ENCODE assay signal across 8 cellular contexts in the genomic region with DNA sequence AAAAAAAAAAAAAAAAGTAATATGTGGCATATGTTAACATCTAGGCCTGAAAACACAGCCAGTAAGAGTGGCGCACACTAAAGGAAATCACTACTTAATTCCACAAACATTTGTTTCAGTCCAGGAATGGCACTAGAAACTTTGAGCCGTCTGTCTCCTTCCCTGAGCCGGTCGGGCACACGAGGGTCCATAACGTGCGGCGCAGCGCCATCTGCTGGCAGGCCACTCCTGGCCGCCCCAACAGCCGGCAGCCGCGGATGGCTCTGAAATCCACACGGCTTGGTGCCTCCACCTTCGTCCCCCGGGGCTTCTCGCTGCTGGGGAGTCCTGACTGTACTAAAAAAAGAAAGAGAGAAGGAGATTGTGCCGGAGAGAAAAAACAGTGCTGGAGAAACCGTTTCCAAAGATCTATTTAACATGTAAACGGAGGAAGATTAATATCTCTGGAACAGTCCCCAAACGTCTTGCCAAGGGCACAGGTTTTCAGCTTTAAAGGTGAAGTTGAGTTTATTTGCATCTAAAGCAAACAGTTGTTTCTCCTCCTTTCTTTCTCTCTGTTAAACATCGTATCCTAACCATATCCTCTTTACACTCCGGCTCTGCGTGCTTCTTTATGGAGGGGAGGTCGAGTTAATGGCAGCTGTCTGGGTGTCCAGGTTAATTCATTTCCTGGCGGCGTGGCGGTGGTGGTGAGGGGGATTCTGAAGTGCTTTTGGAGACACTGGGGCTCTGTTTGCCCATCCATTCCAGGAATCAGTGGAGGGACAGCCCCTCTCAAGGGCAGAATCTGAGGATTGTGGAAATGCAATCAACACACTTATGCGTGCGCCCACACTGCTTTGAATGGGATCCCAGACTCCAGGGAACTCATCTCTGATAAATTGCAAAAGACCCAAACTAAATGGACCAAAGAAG.
DNase-seq lines count a peak whose midpoint lies in the region; ATAC-seq and TF ChIP-seq lines count a peak whose summit lies in the region.

No MANE protein-coding gene starts in this region.

- intact Hi-C loops in upper lobe of right lung (cut with DNase I), result no loop called here

- DNase-seq in COLO829 (ENCODE audit: low spot score), result peak; percentile 22
- DNase-seq in GM19238 (ENCODE audit: insufficient read length, low spot score), result peak; percentile 47
- DNase-seq in NCI-H2227 treated with DMSO at 0.1 percent for 48 hours (lab: John Stamatoyannopoulos, UW), result peak; percentile 49
- peak; percentile 50 for DNase-seq in activated CD4-positive, alpha-beta memory T cell treated with anti-CD3 and anti-CD28 coated beads, Interleukin-2, amount 10 ng/mL, durations not matched to agents 7 days and 5 days
- DNase-seq in fibroblast of gingiva (ENCODE audit: low read depth), result peak; percentile 64
- peak; percentile 91 for DNase-seq in neural crest cell (ENCODE audit: low read depth, low spot score)
- peak; percentile 85 for DNase-seq in upper lobe of right lung

- H3K4me1 Mint-ChIP-seq in activated CD4-positive, alpha-beta memory T cell treated with anti-CD3 and anti-CD28 coated beads, Interleukin-2, amount 10 ng/mL, durations not matched to agents 7 days and 5 days, result no peaks in the 10 kb centered on the region
- peaks cover 59% of the 10 kb centered on the region for H3K4me1 Mint-ChIP-seq in neural crest cell

- peaks cover 3% of the 10 kb centered on the region for H3K27me3 Mint-ChIP-seq in activated CD4-positive, alpha-beta memory T cell treated with anti-CD3 and anti-CD28 coated beads, Interleukin-2, amount 10 ng/mL, durations not matched to agents 7 days and 5 days
- H3K27me3 Mint-ChIP-seq in neural crest cell (ENCODE audit: low read depth), result no peaks in the 10 kb centered on the region

- POLR2A ChIA-PET in activated CD4-positive, alpha-beta memory T cell treated with anti-CD3 and anti-CD28 coated beads, Interleukin-2, amount 10 ng/mL, durations not matched to agents 7 days and 5 days (lab: Charles Lee), result no interaction called here

- no peak overlapping the region for H3K4me3 Mint-ChIP-seq in activated CD4-positive, alpha-beta memory T cell treated with anti-CD3 and anti-CD28 coated beads, Interleukin-2, amount 10 ng/mL, durations not matched to agents 7 days and 5 days
- H3K4me3 Mint-ChIP-seq in neural crest cell, result peak overlapping the region; percentile 83

- TF ChIP-seq CTCF in neural crest cell (conservative IDR thresholded peaks at IDR 0.05), result peak; percentile 98
- TF ChIP-seq CTCF in upper lobe of right lung (IDR thresholded peaks at IDR 0.05), result peak; percentile 80

- no peaks in the 10 kb centered on the region for H3K36me3 Mint-ChIP-seq in activated CD4-positive, alpha-beta memory T cell treated with anti-CD3 and anti-CD28 coated beads, Interleukin-2, amount 10 ng/mL, durations not matched to agents 7 days and 5 days (ENCODE audit: low read depth)
- no peaks in the 10 kb centered on the region for H3K36me3 Mint-ChIP-seq in neural crest cell (ENCODE audit: low read depth)

- H3K4me1 ChIP-seq in upper lobe of right lung, result no peaks in the 10 kb centered on the region

- H3K9me3 ChIP-seq in upper lobe of right lung, result no peaks in the 10 kb centered on the region

- CTCF ChIA-PET in activated CD4-positive, alpha-beta memory T cell treated with anti-CD3 and anti-CD28 coated beads, Interleukin-2, amount 10 ng/mL, durations not matched to agents 7 days and 5 days (lab: Charles Lee), result interaction anchor here (0.7 to 0.9 kb wide), 3 partner anchors 14 to 870 kb away, joined by 3 to 5 read pairs (median 3); no protein-coding TSS in a partner anchor

- ATAC-seq in HG03175 (IDR thresholded peaks at IDR 0.05; ENCODE audit: unreplicated experiment), result peak; percentile 91
- peak; percentile 96 for ATAC-seq in upper lobe of right lung

- no peak overlapping the region for H3K4me3 ChIP-seq in upper lobe of right lung

- no peaks in the 10 kb centered on the region for H3K9me3 Mint-ChIP-seq in activated CD4-positive, alpha-beta memory T cell treated with anti-CD3 and anti-CD28 coated beads, Interleukin-2, amount 10 ng/mL, durations not matched to agents 7 days and 5 days
- H3K9me3 Mint-ChIP-seq in neural crest cell, result no peaks in the 10 kb centered on the region

- H3K27ac Mint-ChIP-seq in activated CD4-positive, alpha-beta memory T cell treated with anti-CD3 and anti-CD28 coated beads, Interleukin-2, amount 10 ng/mL, durations not matched to agents 7 days and 5 days, result no peak overlapping the region
- H3K27ac Mint-ChIP-seq in neural crest cell (ENCODE audit: unreplicated experiment), result peak overlapping the region; percentile 95

- H3K27ac ChIP-seq in upper lobe of right lung, result no peak overlapping the region

- H3K36me3 ChIP-seq in upper lobe of right lung, result no peaks in the 10 kb centered on the region

- H3K27me3 ChIP-seq in upper lobe of right lung, result no peaks in the 10 kb centered on the region

Comparison
In these comparisons a context has a peak if more than half of its experiments do, and no peak if none do; other contexts are left out.
1. DNase-seq: peak in every context shown above with its lines; median percentile 91 in neural crest cell; 85 in upper lobe of right lung; 64 in fibroblast of gingiva; 50 in activated CD4-positive, alpha-beta memory T cell treated with anti-CD3 and anti-CD28 coated beads, Interleukin-2, amount 10 ng/mL, durations not matched to agents 7 days and 5 days; 49 in NCI-H2227 treated with DMSO at 0.1 percent for 48 hours; 47 in GM19238; 22 in COLO829.